Comparison of ENCODE assay signal across 22 cellular contexts in the genomic region with DNA sequence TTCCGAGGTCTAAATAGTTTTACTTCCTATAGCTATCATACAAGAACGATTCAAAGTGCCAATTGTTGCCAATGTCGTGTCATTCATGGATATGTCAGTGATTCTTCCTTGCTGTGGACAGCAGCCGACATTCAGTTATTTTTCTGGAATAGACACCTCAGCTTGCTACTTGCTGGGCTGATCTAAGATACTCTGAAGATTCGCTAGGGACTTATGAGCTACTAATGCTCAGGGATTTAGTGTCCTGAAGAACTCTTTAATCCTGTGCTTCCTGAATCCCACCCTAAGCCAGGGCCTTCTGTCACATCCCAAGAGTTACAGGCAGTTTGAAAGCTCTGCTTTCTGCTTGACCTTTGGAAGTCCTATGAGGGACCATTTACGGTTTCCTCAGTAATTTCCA. TPM values are rescaled to one million over a fixed set of nuclear protein-coding genes. Genes with fewer than 3 reads are reported as not detected.
DNase-seq lines count a peak whose midpoint lies in the region; FAIRE-seq and TF ChIP-seq lines count a peak whose summit lies in the region.
"Had no signal": no experiment of that assay in that cellular context is flagged by ENCODE, and none has a peak within 500 bp of the region (broad histone marks: within the 10 kb centered on the region; RNA-seq: fewer than 3 reads in every experiment).

Gene PDE6C (plus strand): TSS at position 301 of the 400 bp plus-strand sequence. CDS start 189 bp downstream, outside the sequence.

- no peaks in the 10 kb centered on the region for H4K20me1 ChIP-seq in hepatocyte (ENCODE audit: insufficient read depth, poor library complexity, severe bottlenecking)
- H4K20me1 ChIP-seq: BLaER1 treated with 17β-estradiol and CSF1 and Interleukin-3, amounts not matched to agents 10 nM and 100 nM had no signal

- peaks cover 2% of the 10 kb centered on the region for H3K9me3 Mint-ChIP-seq in glutamatergic neuron (ENCODE audit: unreplicated experiment)
- H3K9me3 Mint-ChIP-seq: GM23338, H9 had no signal

- H3K36me3 Mint-ChIP-seq in glutamatergic neuron (ENCODE audit: unreplicated experiment) = peaks cover 4% of the 10 kb centered on the region
- H3K36me3 Mint-ChIP-seq: CD14-positive monocyte; CD8-positive, alpha-beta memory T cell had no signal

- peaks cover 4% of the 10 kb centered on the region for H3K9me3 ChIP-seq in WERI-Rb-1 (ENCODE audit: severe bottlenecking)
- no peaks in the 10 kb centered on the region for H3K9me3 ChIP-seq in hepatocyte (ENCODE audit: low read depth)
- H3K9me3 ChIP-seq: A549; BE2C; BLaER1 treated with 17β-estradiol and CSF1 and Interleukin-3, amounts not matched to agents 10 nM and 100 nM had no signal

- peak within 1 kb of the TSS; percentile 25 for H3K4me2 ChIP-seq in hepatocyte
- H3K4me2 ChIP-seq: A549, GM23338 had no signal

- H3K36me3 ChIP-seq in WERI-Rb-1 (no peaks in the 10 kb centered on the region), hepatocyte (replicated peaks; ENCODE audit: insufficient read depth, low read depth) (no peaks in the 10 kb centered on the region)
- H3K36me3 ChIP-seq: BE2C; BLaER1 treated with 17β-estradiol and CSF1 and Interleukin-3, amounts not matched to agents 10 nM and 100 nM had no signal

- FAIRE-seq in D721Med (lab: Jason Lieb, UNC) = peak; percentile 85
- FAIRE-seq: A549, G401.6, GM12892 had no signal

- H3K27me3 ChIP-seq in WERI-Rb-1 (ENCODE audit: insufficient read depth, low read depth, severe bottlenecking) = no peaks in the 10 kb centered on the region
- no peaks in the 10 kb centered on the region for H3K27me3 ChIP-seq in hepatocyte
- H3K27me3 ChIP-seq: BE2C; BLaER1 treated with 17β-estradiol and CSF1 and Interleukin-3, amounts not matched to agents 10 nM and 100 nM had no signal

- no peaks in the 10 kb centered on the region for H3K4me1 Mint-ChIP-seq in glutamatergic neuron (ENCODE audit: low read depth, unreplicated experiment)
- H3K4me1 Mint-ChIP-seq: CD8-positive, alpha-beta memory T cell had no signal

- no peak for TF ChIP-seq CTCF in D721Med (IDR thresholded peaks at IDR 0.05; ENCODE audit: insufficient read depth, missing control alignments)
- TF ChIP-seq CTCF in WERI-Rb-1 (IDR thresholded peaks at IDR 0.05; ENCODE audit: low read depth, low read length) = no peak
- TF ChIP-seq CTCF in hepatocyte (IDR thresholded peaks at IDR 0.05; ENCODE audit: poor library complexity) = no peak
- no peak for TF ChIP-seq CTCF in glutamatergic neuron (IDR thresholded peaks at IDR 0.05; ENCODE audit: partially characterized antibody, unreplicated experiment)

- peaks cover 4% of the 10 kb centered on the region for H3K27me3 Mint-ChIP-seq in glutamatergic neuron (ENCODE audit: unreplicated experiment)

- H3K4me3 ChIP-seq in WERI-Rb-1 (ENCODE audit: low read depth, low read length) = peak within 1 kb of the TSS; percentile 45
- H3K4me3 ChIP-seq in hepatocyte = no peak within 1 kb of the TSS
- H3K4me3 ChIP-seq: A549; BLaER1 treated with 17β-estradiol and CSF1 and Interleukin-3, amounts not matched to agents 10 nM and 100 nM; GM23338 had no signal

- WGBS in hepatocyte (ENCODE audit: low lambda C conversion rate, missing lambda C conversion rate) = 62% methylated on average over 6 of the region's 6 CpGs

- H3K9me2 ChIP-seq in hepatocyte (replicated peaks; ENCODE audit: insufficient read depth) = no peaks in the 10 kb centered on the region

- peaks cover 11% of the 10 kb centered on the region for H3K4me1 ChIP-seq in hepatocyte (ENCODE audit: insufficient read depth)
- H3K4me1 ChIP-seq: A549, BE2C had no signal

- H3K27ac Mint-ChIP-seq in glutamatergic neuron (ENCODE audit: unreplicated experiment) = no peak within 1 kb of the TSS
- H3K27ac Mint-ChIP-seq: CD14-positive monocyte; CD4-positive, alpha-beta T cell; CD8-positive, alpha-beta memory T cell; GM23338; H9 had no signal

- H3K27ac ChIP-seq in WERI-Rb-1 (peak within 1 kb of the TSS; percentile 88), hepatocyte (no peak within 1 kb of the TSS)
- H3K27ac ChIP-seq: A549; BLaER1 treated with 17β-estradiol and CSF1 and Interleukin-3, amounts not matched to agents 10 nM and 100 nM had no signal

- no peak within 1 kb of the TSS for H3K4me3 Mint-ChIP-seq in glutamatergic neuron (ENCODE audit: unreplicated experiment)
- H3K4me3 Mint-ChIP-seq: CD14-positive monocyte; CD4-positive, alpha-beta T cell; CD8-positive, alpha-beta memory T cell; GM23338; H9 had no signal

- no peaks in the 10 kb centered on the region for H3K79me2 ChIP-seq in hepatocyte

- H2AFZ ChIP-seq in hepatocyte = peak within 1 kb of the TSS; percentile 12
- H2AFZ ChIP-seq: GM23338 had no signal

- DNase-seq in D721Med (ENCODE audit: insufficient read length, low spot score) (peak; percentile 34), WERI-Rb-1 (peak; percentile 80), hepatocyte (ENCODE audit: low spot score) (no peak), glutamatergic neuron (no peak), midbrain (lab: John Stamatoyannopoulos, UW) (no peak), NCI-H2081 (lab: John Stamatoyannopoulos, UW) (no peak)
- DNase-seq: 8988T; ACHN; AML-193; BE2C; CD4-positive, alpha-beta T cell; CD8-positive, alpha-beta memory T cell; DMS153; DND-41; H9 had no signal

RNA-seq across cellular contexts. Expression of gene PDE6C, which starts in this region (rescaled TPM):
- total RNA-seq in hepatocyte = 0.07 and 0.08 TPM in 2 replicates
- polyA plus RNA-seq in hepatocyte = 0.15 TPM in 1 of 2 replicates, not detected in the other
- not detected for total RNA-seq in glutamatergic neuron (ENCODE audit: unreplicated experiment)
- total RNA-seq: CD4-positive, alpha-beta T cell; CD8-positive, alpha-beta memory T cell; GM23338; H4; H9 had no signal
- polyA plus RNA-seq: A549; CD14-positive monocyte; CD8-positive, alpha-beta memory T cell had no signal

Comparison
In these comparisons a context has a peak if more than half of its experiments do, and no peak if none do; other contexts are left out.
1. DNase-seq: peak in D721Med (single experiment) and WERI-Rb-1 (single experiment); none in hepatocyte (single experiment), glutamatergic neuron (single experiment), midbrain (single experiment) and NCI-H2081 (0 of 2).